8 cellular contexts compared by ENCODE assay signal in the genomic region with DNA sequence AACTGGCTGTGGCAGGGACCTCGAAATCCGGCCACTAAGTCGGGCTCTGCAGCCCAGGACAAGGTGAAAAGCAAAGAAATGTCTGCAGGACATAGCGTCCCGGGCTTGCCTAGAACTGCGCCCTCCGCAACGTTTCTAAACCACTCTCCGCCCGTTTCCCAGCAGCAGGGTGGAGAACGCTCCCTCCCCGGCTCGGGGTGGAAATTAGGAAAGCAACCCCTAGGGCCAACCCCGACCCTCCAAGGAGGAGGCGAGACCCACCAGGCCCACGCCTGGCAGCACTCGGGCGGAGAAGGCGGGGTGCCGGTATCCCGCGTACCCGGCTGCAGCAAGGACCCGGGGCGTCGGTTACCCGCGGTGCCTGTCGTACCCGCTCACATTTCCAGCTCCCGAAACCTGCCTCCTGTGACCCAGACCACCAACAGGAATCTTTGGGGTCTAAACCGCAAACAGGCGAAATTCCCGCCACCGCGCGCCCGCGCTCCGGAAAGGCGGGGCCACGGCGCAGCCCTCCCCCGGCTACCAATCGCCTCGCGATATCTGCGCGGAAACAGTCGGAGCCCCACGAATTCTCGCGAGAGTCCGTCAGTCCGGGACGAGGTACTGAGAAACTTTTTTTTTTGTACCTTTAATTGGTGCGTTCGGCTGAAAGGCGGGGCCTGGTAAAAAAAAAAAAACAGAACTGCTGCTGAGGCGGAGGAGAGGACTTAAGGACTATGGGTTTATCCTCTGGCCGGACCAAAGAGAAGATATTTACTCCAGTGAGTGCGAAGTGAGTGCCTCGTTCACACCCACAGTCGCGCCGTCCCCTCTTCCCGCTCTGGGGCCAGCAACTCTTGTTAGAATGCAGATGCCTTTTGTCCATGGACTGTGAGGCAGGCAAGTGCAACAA. TPM values are rescaled to one million over a fixed set of nuclear protein-coding genes. Genes with fewer than 3 reads are reported as not detected.
A peak's percentile ranks its signal among the peaks of the same experiment; 100 is the strongest.
DNase-seq lines count a peak whose midpoint lies in the region; ATAC-seq and TF ChIP-seq lines count a peak whose summit lies in the region.

A gene with protein sequence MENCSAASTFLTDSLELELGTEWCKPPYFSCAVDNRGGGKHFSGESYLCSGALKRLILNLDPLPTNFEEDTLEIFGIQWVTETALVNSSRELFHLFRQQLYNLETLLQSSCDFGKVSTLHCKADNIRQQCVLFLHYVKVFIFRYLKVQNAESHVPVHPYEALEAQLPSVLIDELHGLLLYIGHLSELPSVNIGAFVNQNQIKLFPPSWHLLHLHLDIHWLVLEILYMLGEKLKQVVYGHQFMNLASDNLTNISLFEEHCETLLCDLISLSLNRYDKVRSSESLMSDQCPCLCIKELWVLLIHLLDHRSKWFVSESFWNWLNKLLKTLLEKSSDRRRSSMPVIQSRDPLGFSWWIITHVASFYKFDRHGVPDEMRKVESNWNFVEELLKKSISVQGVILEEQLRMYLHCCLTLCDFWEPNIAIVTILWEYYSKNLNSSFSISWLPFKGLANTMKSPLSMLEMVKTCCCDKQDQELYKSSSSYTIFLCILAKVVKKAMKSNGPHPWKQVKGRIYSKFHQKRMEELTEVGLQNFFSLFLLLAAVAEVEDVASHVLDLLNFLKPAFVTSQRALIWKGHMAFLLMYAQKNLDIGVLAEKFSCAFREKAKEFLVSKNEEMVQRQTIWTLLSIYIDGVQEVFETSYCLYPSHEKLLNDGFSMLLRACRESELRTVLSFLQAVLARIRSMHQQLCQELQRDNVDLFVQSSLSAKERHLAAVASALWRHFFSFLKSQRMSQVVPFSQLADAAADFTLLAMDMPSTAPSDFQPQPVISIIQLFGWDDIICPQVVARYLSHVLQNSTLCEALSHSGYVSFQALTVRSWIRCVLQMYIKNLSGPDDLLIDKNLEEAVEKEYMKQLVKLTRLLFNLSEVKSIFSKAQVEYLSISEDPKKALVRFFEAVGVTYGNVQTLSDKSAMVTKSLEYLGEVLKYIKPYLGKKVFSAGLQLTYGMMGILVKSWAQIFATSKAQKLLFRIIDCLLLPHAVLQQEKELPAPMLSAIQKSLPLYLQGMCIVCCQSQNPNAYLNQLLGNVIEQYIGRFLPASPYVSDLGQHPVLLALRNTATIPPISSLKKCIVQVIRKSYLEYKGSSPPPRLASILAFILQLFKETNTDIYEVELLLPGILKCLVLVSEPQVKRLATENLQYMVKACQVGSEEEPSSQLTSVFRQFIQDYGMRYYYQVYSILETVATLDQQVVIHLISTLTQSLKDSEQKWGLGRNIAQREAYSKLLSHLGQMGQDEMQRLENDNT (minus strand): TSS at position 491 of the 892 bp plus-strand sequence. CDS start 739 bp downstream, outside the sequence.

- ATAC-seq in HG02623 (IDR thresholded peaks at IDR 0.05; ENCODE audit: unreplicated experiment): peak; percentile 97
- ATAC-seq in SK-N-SH treated with all-trans-retinoic acid at 6 μM for 48 hours: peak; percentile 97

- under 1% methylated on average over 67 of the region's 67 CpGs for WGBS in thymus

- H3K27me3 ChIP-seq in thymus (ENCODE audit: control insufficient read depth, insufficient read depth): no peaks in the 10 kb centered on the region

- H3K27ac Mint-ChIP-seq in glutamatergic neuron (ENCODE audit: unreplicated experiment): peak within 1 kb of the TSS; percentile 82
- H3K27ac Mint-ChIP-seq in osteocyte (ENCODE audit: unreplicated experiment): peak within 1 kb of the TSS; percentile 86

- peaks cover 3% of the 10 kb centered on the region for H3K4me1 ChIP-seq in thymus (ENCODE audit: control insufficient read depth, insufficient read depth, low read length)

- H3K36me3 ChIP-seq in thymus (ENCODE audit: control insufficient read depth, insufficient read depth): no peaks in the 10 kb centered on the region

- no peak for TF ChIP-seq CTCF in GM10266 (IDR thresholded peaks at IDR 0.05; ENCODE audit: control insufficient read depth, insufficient read depth, low read depth, missing control alignments)
- no peak for TF ChIP-seq CTCF in glutamatergic neuron (IDR thresholded peaks at IDR 0.05; ENCODE audit: partially characterized antibody, unreplicated experiment)
- TF ChIP-seq CTCF in osteocyte (IDR thresholded peaks at IDR 0.05): no peak

- H3K27ac ChIP-seq in thymus (ENCODE audit: low read depth): peak within 1 kb of the TSS; percentile 48

- H3K36me3 Mint-ChIP-seq in glutamatergic neuron (ENCODE audit: unreplicated experiment) (no peaks in the 10 kb centered on the region), osteocyte (ENCODE audit: unreplicated experiment) (peaks cover 2% of the 10 kb centered on the region)

- H3K9me3 Mint-ChIP-seq in glutamatergic neuron (ENCODE audit: unreplicated experiment): no peaks in the 10 kb centered on the region
- H3K9me3 Mint-ChIP-seq in osteocyte (ENCODE audit: unreplicated experiment): no peaks in the 10 kb centered on the region

- H3K4me3 Mint-ChIP-seq in glutamatergic neuron (ENCODE audit: unreplicated experiment): peak within 1 kb of the TSS; percentile 92
- H3K4me3 Mint-ChIP-seq in osteocyte (ENCODE audit: unreplicated experiment): peak within 1 kb of the TSS; percentile 97

- peak within 1 kb of the TSS; percentile 65 for H3K4me3 ChIP-seq in thymus (ENCODE audit: low read length)

- no peaks in the 10 kb centered on the region for H3K9me3 ChIP-seq in thymus (ENCODE audit: control insufficient read depth)

- H3K27me3 Mint-ChIP-seq in glutamatergic neuron (ENCODE audit: unreplicated experiment) (peaks cover 2% of the 10 kb centered on the region), osteocyte (ENCODE audit: unreplicated experiment) (peaks cover 2% of the 10 kb centered on the region)

- peaks cover 5% of the 10 kb centered on the region for H3K4me1 Mint-ChIP-seq in glutamatergic neuron (ENCODE audit: low read depth, unreplicated experiment)
- peaks cover 26% of the 10 kb centered on the region for H3K4me1 Mint-ChIP-seq in osteocyte (ENCODE audit: unreplicated experiment)

- DNase-seq in GM10266 (ENCODE audit: extremely low spot score) (peak; percentile 87), NCI-H1092 treated with DMSO at 0.1 percent for 48 hours (lab: John Stamatoyannopoulos, UW) (peak; percentile 89), glutamatergic neuron (peak; percentile 95), osteocyte (ENCODE audit: extremely low spot score, unreplicated experiment) (peak; percentile 97)
- DNase-seq in activated naive CD4-positive, alpha-beta T cell treated with anti-CD3 and anti-CD28 coated beads, Interleukin-2, amount 50 U/mL, for 16 hours: peak; percentile 91

TF ChIP-seq in SK-N-SH treated with all-trans-retinoic acid at 6 μM for 48 hours, 23 proteins besides CTCF, POLR2A, EP300 and RAD21:
- TF ChIP-seq SNAI2 (CRISPR knock-in tag; IDR thresholded peaks at IDR 0.05): no peak
- TF ChIP-seq ZNF8 (CRISPR knock-in tag; IDR thresholded peaks at IDR 0.05): no peak
- TF ChIP-seq CSRNP3 (CRISPR knock-in tag; IDR thresholded peaks at IDR 0.05): no peak
- TF ChIP-seq GLIS3 (CRISPR knock-in tag; IDR thresholded peaks at IDR 0.05): no peak
- TF ChIP-seq RARB (CRISPR knock-in tag; IDR thresholded peaks at IDR 0.05): no peak
- no peak for TF ChIP-seq PATZ1 (CRISPR knock-in tag; IDR thresholded peaks at IDR 0.05; ENCODE audit: borderline replicate concordance)
- no peak for TF ChIP-seq OSR1 (CRISPR knock-in tag; IDR thresholded peaks at IDR 0.05)
- no peak for TF ChIP-seq ZC3H10 (CRISPR knock-in tag; IDR thresholded peaks at IDR 0.05)

RNA-seq across cellular contexts. Expression of the gene that starts here (rescaled TPM):
- 9.1 TPM for total RNA-seq in glutamatergic neuron (ENCODE audit: unreplicated experiment)
- total RNA-seq in osteocyte: 8.5 and 9.3 TPM in 2 replicates
- 2.2 TPM for polyA plus RNA-seq in thymus

Comparison
In these comparisons a context has a peak if more than half of its experiments do, and no peak if none do; other contexts are left out.
1. Peak in every context shown above with its lines: DNase-seq, ATAC-seq, H3K4me3 ChIP-seq and H3K27ac ChIP-seq.